In the genomic region with DNA sequence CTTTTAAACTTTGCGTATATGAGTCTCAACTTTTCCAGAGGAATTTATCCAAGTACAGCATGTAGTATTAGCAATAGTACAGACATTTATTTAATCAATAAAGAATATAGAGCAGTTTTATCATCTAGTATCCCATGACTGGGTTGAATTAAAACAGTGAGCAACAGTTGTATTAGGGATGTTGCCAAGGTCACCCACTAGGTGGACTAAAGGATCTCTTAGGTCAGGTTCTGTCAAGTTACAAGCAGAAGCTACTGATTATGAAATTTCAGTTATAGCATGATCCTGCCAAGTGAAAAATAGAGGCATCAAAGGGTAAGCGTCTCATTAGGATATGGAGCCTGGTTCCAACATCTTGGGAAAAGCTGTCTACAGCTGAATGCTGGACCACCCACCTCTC, we compare ENCODE assay signal across 9 cellular contexts. TPM values are rescaled to one million over a fixed set of nuclear protein-coding genes. Genes with fewer than 3 reads are reported as not detected.
DNase-seq lines count a peak whose midpoint lies in the region; TF ChIP-seq lines count a peak whose summit lies in the region.
"Had no signal": no experiment of that assay in that cellular context is flagged by ENCODE, and none has a peak within 500 bp of the region (broad histone marks: within the 10 kb centered on the region; RNA-seq: fewer than 3 reads in every experiment).

No MANE protein-coding gene starts in this region.

- no peak for DNase-seq in A673 (ENCODE audit: low spot score)
- no peak for DNase-seq in GM13977 (ENCODE audit: low spot score)
- DNase-seq in OCI-M1 (lab: John Stamatoyannopoulos, UW): peak; percentile 34
- DNase-seq in fibroblast of peridontal ligament (ENCODE audit: extremely low read depth): peak; percentile 61
- DNase-seq in iPS-NIHi11 (ENCODE audit: low spot score): no peak
- no peak for DNase-seq in Peyer's patch
- DNase-seq in 8988T: no peak
- no peak for DNase-seq in activated CD4-positive, alpha-beta T cell treated with anti-CD3 and anti-CD28 coated beads, Interleukin-2, amount 10 ng/mL, durations not matched to agents 7 days and 5 days
- DNase-seq: naive thymus-derived CD4-positive, alpha-beta T cell had no signal

- H3K36me3 ChIP-seq in A673 (ENCODE audit: insufficient read depth, low read length, poor library complexity, severe bottlenecking): no peaks in the 10 kb centered on the region
- no peaks in the 10 kb centered on the region for H3K36me3 ChIP-seq in Peyer's patch

- intact Hi-C loops in A673 (cut with micrococcal nuclease; ENCODE audit: unreplicated experiment): no loop called here

- CTCF ChIA-PET in A673 (lab: Charles Lee): no interaction called here
- CTCF ChIA-PET in activated CD4-positive, alpha-beta T cell treated with anti-CD3 and anti-CD28 coated beads, Interleukin-2, amount 10 ng/mL, durations not matched to agents 7 days and 5 days (lab: Charles Lee): interaction anchor here (0.8 to 0.9 kb wide), 2 partner anchors 36 to 147 kb away, joined by 3 to 5 read pairs; no protein-coding TSS in a partner anchor

- in situ Hi-C loops in GM13977 (cut with MboI; ENCODE audit: low pct_unique_long_range_greater_than_20kb, low sequenced_read_pairs, unreplicated experiment): no loop called here

- H3K27me3 ChIP-seq in A673 (replicated peaks; ENCODE audit: insufficient read depth, low read depth, low read length, poor library complexity): no peaks in the 10 kb centered on the region
- H3K27me3 ChIP-seq in Peyer's patch: no peaks in the 10 kb centered on the region

- no peaks in the 10 kb centered on the region for H3K4me1 ChIP-seq in A673 (ENCODE audit: insufficient read depth, low read length, poor library complexity, severe bottlenecking)
- H3K4me1 ChIP-seq in Peyer's patch: no peaks in the 10 kb centered on the region

- peak; percentile 20; the same call in 1 of the 2 replicates for TF ChIP-seq CTCF in A673 (conservative IDR thresholded peaks at IDR 0.05; ENCODE audit: low read depth, low read length)
- TF ChIP-seq CTCF in GM13977 (IDR thresholded peaks at IDR 0.05; ENCODE audit: extremely low read depth, insufficient read depth, missing control alignments): peak; percentile 39
- TF ChIP-seq CTCF in Peyer's patch (IDR thresholded peaks at IDR 0.05): peak in 3 of 6 experiments; percentile 66 to 72 (median 68)

- H3K27ac ChIP-seq in A673 (ENCODE audit: low read depth, low read length, poor library complexity, severe bottlenecking) (no peak overlapping the region), Peyer's patch (no peak overlapping the region)

- H3K9me3 ChIP-seq in A673 (ENCODE audit: low read depth, low read length, poor library complexity, severe bottlenecking) (no peaks in the 10 kb centered on the region), Peyer's patch (peaks cover 0 to 8% (median 4%) of the 10 kb centered on the region in 4 donors)

- peaks cover 8% of the 10 kb centered on the region for H3K4me1 Mint-ChIP-seq in activated CD4-positive, alpha-beta T cell treated with anti-CD3 and anti-CD28 coated beads, Interleukin-2, amount 10 ng/mL, durations not matched to agents 7 days and 5 days

- no peak overlapping the region for H3K4me3 Mint-ChIP-seq in activated CD4-positive, alpha-beta T cell treated with anti-CD3 and anti-CD28 coated beads, Interleukin-2, amount 10 ng/mL, durations not matched to agents 7 days and 5 days
- H3K4me3 Mint-ChIP-seq: naive thymus-derived CD4-positive, alpha-beta T cell had no signal

- no peaks in the 10 kb centered on the region for H3K36me3 Mint-ChIP-seq in activated CD4-positive, alpha-beta T cell treated with anti-CD3 and anti-CD28 coated beads, Interleukin-2, amount 10 ng/mL, durations not matched to agents 7 days and 5 days (ENCODE audit: low read depth)

- BruUV-seq in A673 (replicated peaks; lab: Mats Ljungman, UMichigan): no TSS peak

- POLR2A ChIA-PET in A673 (lab: Charles Lee; ENCODE audit: low non-redundant PET): no interaction called here
- POLR2A ChIA-PET in activated CD4-positive, alpha-beta T cell treated with anti-CD3 and anti-CD28 coated beads, Interleukin-2, amount 10 ng/mL, durations not matched to agents 7 days and 5 days (lab: Charles Lee): no interaction called here

- no peak overlapping the region for H3K27ac Mint-ChIP-seq in activated CD4-positive, alpha-beta T cell treated with anti-CD3 and anti-CD28 coated beads, Interleukin-2, amount 10 ng/mL, durations not matched to agents 7 days and 5 days
- H3K27ac Mint-ChIP-seq: naive thymus-derived CD4-positive, alpha-beta T cell had no signal

- peaks cover 11% of the 10 kb centered on the region for H3K9me3 Mint-ChIP-seq in activated CD4-positive, alpha-beta T cell treated with anti-CD3 and anti-CD28 coated beads, Interleukin-2, amount 10 ng/mL, durations not matched to agents 7 days and 5 days

- TF ChIP-seq POLR2A in Peyer's patch (IDR thresholded peaks at IDR 0.05): no peak

- H3K4me3 ChIP-seq in A673 (ENCODE audit: low read depth, low read length, poor library complexity, severe bottlenecking) (no peak overlapping the region), Peyer's patch (no peak overlapping the region)

- peaks cover 14% of the 10 kb centered on the region for H3K27me3 Mint-ChIP-seq in activated CD4-positive, alpha-beta T cell treated with anti-CD3 and anti-CD28 coated beads, Interleukin-2, amount 10 ng/mL, durations not matched to agents 7 days and 5 days

RNA-seq across cellular contexts. Expression of a gene that starts 52.1 kb away (rescaled TPM):
- total RNA-seq in A673 (2021) (149 and 158 TPM in 2 replicates), Peyer's patch (10 to 100 TPM; 27.3 to 65.0 (median 50.0) TPM)
- total RNA-seq in activated CD4-positive, alpha-beta T cell treated with anti-CD3 and anti-CD28 coated beads, Interleukin-2, amount 10 ng/mL, durations not matched to agents 7 days and 5 days: 10 to 100 TPM; 26.3 to 52.1 TPM

Comparison
In these comparisons a context has a peak if more than half of its experiments do, and no peak if none do; other contexts are left out.
1. DNase-seq: peak in OCI-M1 (single experiment) and fibroblast of peridontal ligament (single experiment); none in A673 (single experiment), GM13977 (single experiment), iPS-NIHi11 (single experiment), Peyer's patch (0 of 3), 8988T (single experiment) and activated CD4-positive, alpha-beta T cell treated with anti-CD3 and anti-CD28 coated beads, Interleukin-2, amount 10 ng/mL, durations not matched to agents 7 days and 5 days (single experiment).